In genomic region chr12:2336409-2336829, GRCh38 we compare ENCODE assay signal across 8 cellular contexts.
DNase-seq lines count a peak whose midpoint lies in the region; ATAC-seq and TF ChIP-seq lines count a peak whose summit lies in the region.

No MANE protein-coding gene starts in this region.

- POLR2A ChIA-PET in BJ (lab: Charles Lee) = interaction anchor here (0.5 to 1.3 kb wide), 3 partner anchors 22 to 273 kb away, joined by 3 to 15 read pairs (median 5); no protein-coding TSS in a partner anchor

- H3K36me3 ChIP-seq in BJ (ENCODE audit: control insufficient read depth, insufficient read depth, low read length) (peaks cover 1% of the 10 kb centered on the region), lower lobe of right lung (no peaks in the 10 kb centered on the region)

- H3K4me3 ChIP-seq in BJ (ENCODE audit: low read depth, low read length) (no peak overlapping the region), astrocyte of the spinal cord (ENCODE audit: low read depth, low read length) (no peak overlapping the region), lower lobe of right lung (no peak overlapping the region)

- CTCF ChIA-PET in BJ (lab: Yijun Ruan, JAX) = interaction anchor here (0.9 to 1.0 kb wide), 2 partner anchors 17 to 27 kb away, joined by 3 read pairs; no protein-coding TSS in a partner anchor

- no peaks in the 10 kb centered on the region for H3K9me3 ChIP-seq in lower lobe of right lung

- TF ChIP-seq CTCF in BJ (IDR thresholded peaks at IDR 0.05; ENCODE audit: insufficient read depth, low read depth, low read length) = no peak
- TF ChIP-seq CTCF in GM20000 (IDR thresholded peaks at IDR 0.05; ENCODE audit: extremely low read depth, missing control alignments) = no peak
- TF ChIP-seq CTCF in astrocyte of the spinal cord (IDR thresholded peaks at IDR 0.05; ENCODE audit: low read depth, low read length) = no peak
- no peak for TF ChIP-seq CTCF in lower lobe of right lung (IDR thresholded peaks at IDR 0.05)

- ATAC-seq in HG03575 (IDR thresholded peaks at IDR 0.05; ENCODE audit: extremely low read depth, insufficient number of reproducible peaks, low FRiP score, unreplicated experiment) = peak; percentile 73
- peak; percentile 45 to 47 for ATAC-seq in lower lobe of right lung

- intact Hi-C loops in lower lobe of right lung (cut with DNase I) = no loop called here

- in situ Hi-C loops in astrocyte of the spinal cord (cut with HindIII; ENCODE audit: low sequenced_read_pairs) = no loop called here

- H3K27ac ChIP-seq in lower lobe of right lung = no peak overlapping the region

- H3K27me3 ChIP-seq in BJ (ENCODE audit: control insufficient read depth, insufficient read depth, low read length) (no peaks in the 10 kb centered on the region), lower lobe of right lung (ENCODE audit: low read depth) (no peaks in the 10 kb centered on the region)

- DNase-seq in BJ (ENCODE audit: low read depth) = peak; percentile 91
- DNase-seq in GM20000 (ENCODE audit: low spot score) = peak; percentile 60
- DNase-seq in astrocyte of the spinal cord (ENCODE audit: low read depth, low spot score) = peak; percentile 93
- no peak for DNase-seq in lower lobe of right lung
- DNase-seq in NCI-H345 (lab: John Stamatoyannopoulos, UW) = no peak
- DNase-seq in NCI-H128 (lab: John Stamatoyannopoulos, UW; ENCODE audit: unreplicated experiment) = no peak
- no peak for DNase-seq in NCI-H1694 (lab: John Stamatoyannopoulos, UW)

- H3K4me1 ChIP-seq in lower lobe of right lung = peaks cover 33% of the 10 kb centered on the region

Comparison
In these comparisons a context has a peak if more than half of its experiments do, and no peak if none do; other contexts are left out.
1. DNase-seq: peak in BJ (single experiment), GM20000 (single experiment) and astrocyte of the spinal cord (single experiment); none in lower lobe of right lung (single experiment), NCI-H345 (single experiment), NCI-H128 (single experiment) and NCI-H1694 (single experiment).